ENCODE assay signal across 30 cellular contexts in the genomic region with DNA sequence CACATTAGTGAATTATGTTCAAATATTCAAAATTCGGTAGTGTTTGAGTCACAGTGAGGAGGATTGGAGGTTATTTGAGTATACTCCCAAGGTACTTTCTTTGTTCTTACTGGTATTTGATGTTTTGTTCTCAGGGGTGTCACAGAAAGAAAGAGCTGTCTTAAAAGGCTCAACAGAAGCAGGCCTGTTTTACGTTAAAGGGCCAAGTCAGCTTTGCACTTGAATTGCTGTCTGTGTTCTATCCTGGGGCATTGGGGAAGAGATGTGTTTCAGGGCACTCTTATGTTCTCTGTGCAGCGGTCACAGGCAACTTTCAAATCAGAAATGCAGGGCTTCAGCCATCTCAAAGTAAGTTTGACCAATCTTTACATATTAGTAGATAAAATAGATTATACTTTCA.
"Had no signal": no experiment of that assay in that cellular context is flagged by ENCODE, and none has a peak within 500 bp of the region (broad histone marks: within the 10 kb centered on the region; RNA-seq: fewer than 3 reads in every experiment).

No MANE protein-coding gene starts in this region.

- H3K9me3 ChIP-seq: esophagus squamous epithelium, mucosa of descending colon, prostate gland, right atrium auricular region, thoracic aorta, tibial nerve, upper lobe of left lung, uterus had no signal

- H3K9me3 Mint-ChIP-seq: neural crest cell; stimulated activated effector memory CD8-positive, alpha-beta T cell treated with anti-CD3 and anti-CD28 coated beads, Interleukin-12 subunit alpha, Interleukin-12 subunit beta, amount 100 ng/mL, for 72 hours had no signal

- H3K79me2 ChIP-seq: parathyroid adenoma had no signal

- DNase-seq: dermis blood vessel endothelial cell; effector memory CD4-positive, alpha-beta T cell; erythroblast; esophagus squamous epithelium; foreskin melanocyte; glutamatergic neuron; hypothalamus; kidney; mesenchymal stem cell; mucosa of descending colon; naive B cell; stimulated activated CD4-positive, alpha-beta T cell treated with anti-CD3 and anti-CD28 coated beads, Interleukin-2, amount 100 ng/mL, for 24 hours; stimulated activated CD4-positive, alpha-beta T cell treated with anti-CD3 and anti-CD28 coated beads, Interleukin-4, amount 100 ng/mL, for 24 hours; stimulated activated naive CD4-positive, alpha-beta T cell treated with Interleukin-2 at 50 U/mL for 16 hours; upper lobe of left lung; uterus had no signal

- H3K27me3 Mint-ChIP-seq: naive B cell; natural killer cell treated with Interleukin-12 subunit alpha and Interleukin-12 subunit beta and Interleukin-15 and Interleukin-18, amount 100 ng/mL, for 72 hours had no signal

- H3K4me3 Mint-ChIP-seq: mesothelial cell of epicardium; naive B cell; natural killer cell treated with Interleukin-12 subunit alpha and Interleukin-12 subunit beta and Interleukin-15 and Interleukin-18, amount 100 ng/mL, for 72 hours; neural crest cell; stimulated activated effector memory CD8-positive, alpha-beta T cell treated with anti-CD3 and anti-CD28 coated beads, Interleukin-12 subunit alpha, Interleukin-12 subunit beta, amount 100 ng/mL, for 72 hours had no signal

- H3K4me1 Mint-ChIP-seq: naive B cell; stimulated activated effector memory CD8-positive, alpha-beta T cell treated with anti-CD3 and anti-CD28 coated beads, Interleukin-12 subunit alpha, Interleukin-12 subunit beta, amount 100 ng/mL, for 72 hours had no signal

- H3K27ac ChIP-seq: coronary artery, esophagus squamous epithelium, parathyroid adenoma, prostate gland, right atrium auricular region, thoracic aorta, tibial nerve, upper lobe of left lung, uterus had no signal

- H3K4me1 ChIP-seq: esophagus squamous epithelium, parathyroid adenoma, prostate gland, right atrium auricular region, tibial nerve, upper lobe of left lung, uterus had no signal

- H3K4me3 ChIP-seq: coronary artery, esophagus squamous epithelium, lung, mucosa of descending colon, prostate gland, right atrium auricular region, thoracic aorta, tibial nerve, upper lobe of left lung, uterus had no signal

- FAIRE-seq: endometrium, kidney had no signal

- H2AFZ ChIP-seq: parathyroid adenoma had no signal

- H3K27ac Mint-ChIP-seq: mesothelial cell of epicardium; naive B cell; natural killer cell treated with Interleukin-12 subunit alpha and Interleukin-12 subunit beta and Interleukin-15 and Interleukin-18, amount 100 ng/mL, for 72 hours; stimulated activated effector memory CD8-positive, alpha-beta T cell treated with anti-CD3 and anti-CD28 coated beads, Interleukin-12 subunit alpha, Interleukin-12 subunit beta, amount 100 ng/mL, for 72 hours had no signal

- H3K36me3 ChIP-seq: esophagus squamous epithelium, prostate gland, right atrium auricular region, thoracic aorta, tibial nerve, upper lobe of left lung, uterus had no signal

- H3K9ac ChIP-seq: parathyroid adenoma had no signal

- ATAC-seq: left lobe of liver; mucosa of descending colon; natural killer cell treated with Interleukin-12 subunit alpha and Interleukin-12 subunit beta and Interleukin-15 and Interleukin-18, amount 100 ng/mL, for 72 hours; sciatic nerve; stimulated activated effector memory CD8-positive, alpha-beta T cell treated with anti-CD3 and anti-CD28 coated beads, Interleukin-12 subunit alpha, Interleukin-12 subunit beta, amount 100 ng/mL, for 72 hours had no signal

- H3K27me3 ChIP-seq: esophagus squamous epithelium, right atrium auricular region, tibial nerve, upper lobe of left lung, uterus had no signal

- H3K36me3 Mint-ChIP-seq: mesothelial cell of epicardium; naive B cell; natural killer cell treated with Interleukin-12 subunit alpha and Interleukin-12 subunit beta and Interleukin-15 and Interleukin-18, amount 100 ng/mL, for 72 hours; stimulated activated effector memory CD8-positive, alpha-beta T cell treated with anti-CD3 and anti-CD28 coated beads, Interleukin-12 subunit alpha, Interleukin-12 subunit beta, amount 100 ng/mL, for 72 hours had no signal
